In the genomic region with DNA sequence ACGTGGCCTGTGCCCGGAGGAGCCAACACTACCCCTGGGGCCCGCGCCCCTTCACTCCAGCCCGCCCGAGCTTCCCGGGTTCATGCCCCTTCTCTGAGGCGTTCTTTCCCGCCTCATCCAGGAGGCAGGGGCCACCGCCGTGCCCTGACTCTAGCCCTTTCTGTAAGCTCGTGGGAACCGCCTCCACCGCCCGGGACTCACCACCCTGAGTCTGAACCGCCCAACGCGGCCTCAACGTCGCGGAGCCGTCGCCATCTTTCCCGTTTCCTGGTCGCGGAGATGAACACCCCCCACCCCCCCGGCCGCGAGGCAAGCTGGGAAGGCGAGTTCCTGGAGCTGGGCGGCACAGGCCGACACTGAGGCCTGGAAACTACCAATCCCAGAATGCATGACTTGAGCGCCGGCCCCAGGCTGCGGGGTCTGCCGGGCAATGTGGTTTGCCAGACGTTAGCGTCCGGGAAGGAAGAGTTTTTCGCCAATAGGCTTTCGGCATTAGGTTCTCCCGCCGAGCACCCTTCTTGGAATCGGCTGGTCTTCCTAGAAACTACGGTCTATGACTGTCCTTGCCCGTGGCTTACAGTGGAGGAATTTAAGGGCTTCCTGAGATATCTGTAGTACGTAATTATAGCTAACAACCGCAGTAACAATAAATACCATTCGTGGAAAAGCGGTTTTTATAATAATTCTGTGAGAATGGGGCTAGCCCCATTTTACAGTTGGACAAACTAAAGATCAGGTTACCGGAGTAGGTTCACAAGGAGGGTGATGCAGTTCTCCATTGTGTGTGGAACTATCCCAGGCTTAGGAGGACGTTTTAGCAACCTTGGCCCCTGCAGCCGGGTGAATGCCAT, we compare ENCODE assay signal across 8 cellular contexts. TPM values are rescaled to one million over a fixed set of nuclear protein-coding genes. Genes with fewer than 3 reads are reported as not detected.
DNase-seq lines count a peak whose midpoint lies in the region; ATAC-seq, FAIRE-seq and TF ChIP-seq lines count a peak whose summit lies in the region.

A gene (minus strand): TSS at position 281 of the 851 bp plus-strand sequence. CDS start 6,381 bp downstream, outside the sequence.

- H3K9me3 ChIP-seq in T-helper 17 cell (ENCODE audit: control insufficient read depth, low read length, poor library complexity, severe bottlenecking) (no peaks in the 10 kb centered on the region), psoas muscle (no peaks in the 10 kb centered on the region)

- H3K27me3 ChIP-seq in psoas muscle (ENCODE audit: insufficient read depth in 3 of 3, low read length in 2 of 3) = no peaks in the 10 kb centered on the region

- peaks cover 36% of the 10 kb centered on the region for H3K4me1 Mint-ChIP-seq in T-helper 17 cell

- TF ChIP-seq POLR2A in GM15510 (IDR thresholded peaks at IDR 0.05; ENCODE audit: borderline replicate concordance, extremely low read depth, insufficient read length) = peak; percentile 82

- peak within 1 kb of the TSS; percentile 98 for H3K27ac Mint-ChIP-seq in T-helper 17 cell

- peaks cover 5% of the 10 kb centered on the region for H3K36me3 Mint-ChIP-seq in T-helper 17 cell (ENCODE audit: low read depth)

- H3K27ac ChIP-seq in psoas muscle = peak within 1 kb of the TSS; percentile 91

- H3K4me3 ChIP-seq in psoas muscle = peak within 1 kb of the TSS; percentile 100

- H3K36me3 ChIP-seq in psoas muscle (ENCODE audit: insufficient read depth in 1 of 2, low read depth in 1 of 2) = peaks cover 0 to 21% of the 10 kb centered on the region in 2 donors

- peak within 1 kb of the TSS; percentile 96 for H3K4me3 Mint-ChIP-seq in T-helper 17 cell

- WGBS in psoas muscle, 3 donors = 0 to 1% (median 1%) methylated on average over 46 to 53 of the region's 53 CpGs

- FAIRE-seq in urothelium cell line (lab: Jason Lieb, UNC) = no peak

- ATAC-seq in HG02885 (IDR thresholded peaks at IDR 0.05; ENCODE audit: poor library complexity, unreplicated experiment) = peak; percentile 96
- ATAC-seq in T-helper 17 cell = peak; percentile 97
- peak; percentile 99 for ATAC-seq in left ventricle myocardium superior
- ATAC-seq in psoas muscle = peak; percentile 97 to 99 (median 98)

- DNase-seq in NCI-H1694 treated with DMSO at 0.1 percent for 48 hours (lab: John Stamatoyannopoulos, UW) (peak; percentile 92), T-helper 17 cell (peak; percentile 80 to 89 (median 83)), amygdala (lab: John Stamatoyannopoulos, UW) (peak; percentile 68 to 96 (median 92)), left ventricle myocardium superior (peak; percentile 96), psoas muscle (peak; percentile 95 to 97), urothelium cell line (ENCODE audit: low spot score) (peak; percentile 98)

- H3K27me3 Mint-ChIP-seq in T-helper 17 cell = no peaks in the 10 kb centered on the region

- no peak for TF ChIP-seq CTCF in psoas muscle (IDR thresholded peaks at IDR 0.05)

- peaks cover 19% of the 10 kb centered on the region for H3K4me1 ChIP-seq in psoas muscle

- intact Hi-C loops in left ventricle myocardium superior (cut with micrococcal nuclease) = loop anchor here (2.0 kb wide), 1 partner anchor 39 kb away; no protein-coding TSS in a partner anchor
- intact Hi-C loops in psoas muscle (cut with DNase I) = loop anchor here in 1 of 2 donors (5.0 kb wide), 1 partner anchor 85 kb away; no protein-coding TSS in a partner anchor

RNA-seq across cellular contexts. Expression of the gene that starts here (rescaled TPM):
- 10 to 100 TPM; 61.7 to 76.3 TPM for total RNA-seq in T-helper 17 cell
- total RNA-seq in left ventricle myocardium superior = 36.4 TPM
- total RNA-seq in psoas muscle = 10 to 100 TPM; 38.5 to 71.6 (median 58.5) TPM
- 10 to 100 TPM; 39.4 to 92.8 (median 64.5) TPM for polyA plus RNA-seq in psoas muscle

Comparison
In these comparisons a context has a peak if more than half of its experiments do, and no peak if none do; other contexts are left out.
1. Peak in every context shown above with its lines: DNase-seq, ATAC-seq, H3K4me3 ChIP-seq and H3K27ac ChIP-seq.